In genomic region chr16:30052671-30053372, GRCh38 we compare ENCODE assay signal across 8 cellular contexts. TPM values are rescaled to one million over a fixed set of nuclear protein-coding genes. Genes with fewer than 3 reads are reported as not detected.
DNase-seq lines count a peak whose midpoint lies in the region; ATAC-seq and TF ChIP-seq lines count a peak whose summit lies in the region.

No MANE protein-coding gene starts in this region.

- in situ Hi-C loops in GM13976 (cut with MboI; ENCODE audit: low sequenced_read_pairs, unreplicated experiment) = no loop called here

- no peaks in the 10 kb centered on the region for H3K36me3 ChIP-seq in kidney epithelial cell (ENCODE audit: control insufficient read depth, insufficient read depth, low read length)

- peaks cover 23% of the 10 kb centered on the region for H3K4me1 Mint-ChIP-seq in central memory CD8-positive, alpha-beta T cell

- H3K4me3 Mint-ChIP-seq in central memory CD8-positive, alpha-beta T cell = peak overlapping the region; percentile 83

- DNase-seq in GM13976 (ENCODE audit: low spot score) = peak; percentile 98
- DNase-seq in NCI-H345 treated with DMSO at 0.1 percent for 48 hours (lab: John Stamatoyannopoulos, UW; ENCODE audit: unreplicated experiment) = peak; percentile 95
- DNase-seq in central memory CD8-positive, alpha-beta T cell (ENCODE audit: low spot score in 2 of 2) = peak; percentile 71 to 80
- peak; percentile 32 for DNase-seq in kidney epithelial cell (ENCODE audit: low read depth)
- peak; percentile 86 to 94 (median 92) for DNase-seq in stimulated activated CD4-positive, alpha-beta T cell treated with anti-CD3 and anti-CD28 coated beads, Interleukin-12 subunit alpha, Interleukin-12 subunit beta, amount 100 ng/mL, for 48 hours (ENCODE audit: low read depth in 2 of 3, low spot score in 1 of 3)

- no peaks in the 10 kb centered on the region for H3K27me3 Mint-ChIP-seq in central memory CD8-positive, alpha-beta T cell

- peak overlapping the region; percentile 90 for H3K27ac Mint-ChIP-seq in central memory CD8-positive, alpha-beta T cell (ENCODE audit: low read depth)

- peaks cover 11% of the 10 kb centered on the region for H3K36me3 Mint-ChIP-seq in central memory CD8-positive, alpha-beta T cell (ENCODE audit: insufficient read depth)

- peak; percentile 64 for ATAC-seq in HG03196 (IDR thresholded peaks at IDR 0.05; ENCODE audit: unreplicated experiment)
- ATAC-seq in activated CD4-positive, CD25-positive, alpha-beta regulatory T cell treated with anti-CD3 and anti-CD28 coated beads, Interleukin-2, amount 50 U/mL, for 24 hours = peak; percentile 81 to 82
- peak; percentile 73 for ATAC-seq in central memory CD8-positive, alpha-beta T cell (replicated peaks; ENCODE audit: extremely low read depth, poor library complexity, severe bottlenecking)
- no peak for ATAC-seq in GM18870 (IDR thresholded peaks at IDR 0.05; ENCODE audit: unreplicated experiment)

- H3K4me3 ChIP-seq in kidney epithelial cell (ENCODE audit: low read depth, low read length) = peak overlapping the region; percentile 94

- no peaks in the 10 kb centered on the region for H3K27me3 ChIP-seq in kidney epithelial cell (ENCODE audit: control insufficient read depth, insufficient read depth, low read length)

- TF ChIP-seq CTCF in GM13976 (IDR thresholded peaks at IDR 0.05; ENCODE audit: borderline replicate concordance, control extremely low read depth, extremely low read depth, insufficient read depth, missing control alignments) (no peak), kidney epithelial cell (IDR thresholded peaks at IDR 0.05; ENCODE audit: insufficient read depth, low read length, poor library complexity, severe bottlenecking) (no peak)

- no peaks in the 10 kb centered on the region for H3K9me3 Mint-ChIP-seq in central memory CD8-positive, alpha-beta T cell

RNA-seq across cellular contexts. Expression of gene ALDOA, which starts 12.7 kb away (rescaled TPM):
- total RNA-seq in kidney epithelial cell = 826 and 1,130 TPM in 2 replicates

RNA-seq across cellular contexts. Expression of gene TLCD3B, which starts 21.8 kb away (rescaled TPM):
- total RNA-seq in kidney epithelial cell = not detected in 2 replicates

RNA-seq across cellular contexts. Expression of gene PPP4C, which starts 23.0 kb away (rescaled TPM):
- total RNA-seq in kidney epithelial cell = 126 and 139 TPM in 2 replicates

RNA-seq across cellular contexts. Expression of gene C16orf92, which starts 29.8 kb away (rescaled TPM):
- total RNA-seq in kidney epithelial cell = not detected in 2 replicates

RNA-seq across cellular contexts. Expression of gene TBX6, which starts 38.9 kb away (rescaled TPM):
- 0.55 and 0.58 TPM in 2 replicates for total RNA-seq in kidney epithelial cell

Comparison
In these comparisons a context has a peak if more than half of its experiments do, and no peak if none do; other contexts are left out.
1. DNase-seq: peak in every context shown above with its lines; median percentile 98 in GM13976; 95 in NCI-H345 treated with DMSO at 0.1 percent for 48 hours; 92 in stimulated activated CD4-positive, alpha-beta T cell treated with anti-CD3 and anti-CD28 coated beads, Interleukin-12 subunit alpha, Interleukin-12 subunit beta, amount 100 ng/mL, for 48 hours; 76 in central memory CD8-positive, alpha-beta T cell; 32 in kidney epithelial cell.